ENCODE assay signal across 17 cellular contexts in genomic region chr7:132226626-132227290, GRCh38.
"Had no signal": no experiment of that assay in that cellular context is flagged by ENCODE, and none has a peak within 500 bp of the region (broad histone marks: within the 10 kb centered on the region; RNA-seq: fewer than 3 reads in every experiment).

No MANE protein-coding gene starts in this region.

- H3K36me3 ChIP-seq: esophagus squamous epithelium, left lung, lower lobe of right lung, right atrium auricular region, sigmoid colon had no signal

- H3K4me1 Mint-ChIP-seq: immature natural killer cell had no signal

- H3K9me3 Mint-ChIP-seq: dendritic cell treated with granulocyte-macrophage colony-stimulating factor and Interleukin-4, amounts not matched to agents 40 ng/mL and 50 ng/mL, for 4 days; effector memory CD8-positive, alpha-beta T cell; immature natural killer cell; memory B cell; natural killer cell treated with Interleukin-12 subunit alpha and Interleukin-12 subunit beta and Interleukin-15 and Interleukin-18, amount 100 ng/mL, for 72 hours; type B pancreatic cell had no signal

- H3K9ac ChIP-seq: parathyroid adenoma had no signal

- H3K27me3 ChIP-seq: left lung, right atrium auricular region, sigmoid colon had no signal

- H3K4me3 ChIP-seq: esophagus squamous epithelium, left lung, lower lobe of right lung, right atrium auricular region, sigmoid colon had no signal

- H3K27ac Mint-ChIP-seq: dendritic cell treated with granulocyte-macrophage colony-stimulating factor and Interleukin-4, amounts not matched to agents 40 ng/mL and 50 ng/mL, for 4 days; effector memory CD8-positive, alpha-beta T cell; immature natural killer cell; memory B cell; natural killer cell treated with Interleukin-12 subunit alpha and Interleukin-12 subunit beta and Interleukin-15 and Interleukin-18, amount 100 ng/mL, for 72 hours; type B pancreatic cell had no signal

- ATAC-seq: effector memory CD8-positive, alpha-beta T cell; left lung; lower lobe of right lung; natural killer cell treated with Interleukin-12 subunit alpha and Interleukin-12 subunit beta and Interleukin-15 and Interleukin-18, amount 100 ng/mL, for 72 hours had no signal

- H3K4me3 Mint-ChIP-seq: dendritic cell treated with granulocyte-macrophage colony-stimulating factor and Interleukin-4, amounts not matched to agents 40 ng/mL and 50 ng/mL, for 4 days; effector memory CD8-positive, alpha-beta T cell; immature natural killer cell; memory B cell; natural killer cell treated with Interleukin-12 subunit alpha and Interleukin-12 subunit beta and Interleukin-15 and Interleukin-18, amount 100 ng/mL, for 72 hours; type B pancreatic cell had no signal

- DNase-seq: effector memory CD8-positive, alpha-beta T cell; esophagus squamous epithelium; foreskin fibroblast; immature natural killer cell; left lung; lower lobe of right lung; midbrain; sigmoid colon; small intestine; stimulated activated CD4-positive, alpha-beta T cell treated with anti-CD3 and anti-CD28 coated beads, Interleukin-12 subunit alpha, Interleukin-12 subunit beta, amount 100 ng/mL, for 4 hours; stimulated activated naive CD4-positive, alpha-beta T cell treated with Interleukin-2 at 50 U/mL for 16 hours had no signal

- H3K27me3 Mint-ChIP-seq: dendritic cell treated with granulocyte-macrophage colony-stimulating factor and Interleukin-4, amounts not matched to agents 40 ng/mL and 50 ng/mL, for 4 days had no signal

- H3K27ac ChIP-seq: esophagus squamous epithelium, left lung, lower lobe of right lung, parathyroid adenoma, right atrium auricular region, sigmoid colon had no signal

- H3K9me3 ChIP-seq: esophagus squamous epithelium, left lung, lower lobe of right lung, right atrium auricular region, sigmoid colon had no signal

- H3K4me1 ChIP-seq: left lung, lower lobe of right lung, parathyroid adenoma, right atrium auricular region, sigmoid colon had no signal

- H3K36me3 Mint-ChIP-seq: memory B cell; natural killer cell treated with Interleukin-12 subunit alpha and Interleukin-12 subunit beta and Interleukin-15 and Interleukin-18, amount 100 ng/mL, for 72 hours; type B pancreatic cell had no signal
